ENCODE assay signal across 20 cellular contexts in genomic region chr2:185417111-185417510, GRCh38.
"Had no signal": no experiment of that assay in that cellular context is flagged by ENCODE, and none has a peak within 500 bp of the region (broad histone marks: within the 10 kb centered on the region; RNA-seq: fewer than 3 reads in every experiment).

No MANE protein-coding gene starts in this region.

- H3K9me3 ChIP-seq: gastroesophageal sphincter, ovary had no signal

- H3K4me1 Mint-ChIP-seq: activated CD4-positive, alpha-beta memory T cell treated with anti-CD3 and anti-CD28 coated beads, Interleukin-2, amount 10 ng/mL, durations not matched to agents 7 days and 5 days; brain; naive B cell; neural progenitor cell; stimulated activated effector memory CD8-positive, alpha-beta T cell treated with anti-CD3 and anti-CD28 coated beads, Interleukin-12 subunit alpha, Interleukin-12 subunit beta, amount 100 ng/mL, for 72 hours had no signal

- H3K4me1 ChIP-seq: gastroesophageal sphincter, neural progenitor cell had no signal

- H3K4me2 ChIP-seq: neural progenitor cell had no signal

- H3K9me3 Mint-ChIP-seq: activated CD4-positive, alpha-beta memory T cell treated with anti-CD3 and anti-CD28 coated beads, Interleukin-2, amount 10 ng/mL, durations not matched to agents 7 days and 5 days; dendritic cell treated with granulocyte-macrophage colony-stimulating factor and Interleukin-4, amounts not matched to agents 40 ng/mL and 50 ng/mL, for 4 days had no signal

- H3K27ac ChIP-seq: gastroesophageal sphincter, neural progenitor cell, ovary, WERI-Rb-1 had no signal

- H3K4me3 Mint-ChIP-seq: activated CD4-positive, alpha-beta memory T cell treated with anti-CD3 and anti-CD28 coated beads, Interleukin-2, amount 10 ng/mL, durations not matched to agents 7 days and 5 days; activated T-cell treated with anti-CD3 and anti-CD28 coated beads, Interleukin-2, amount 50 U/mL, for 4 hours; brain; dendritic cell treated with granulocyte-macrophage colony-stimulating factor and Interleukin-4, amounts not matched to agents 40 ng/mL and 50 ng/mL, for 4 days; naive B cell; neural progenitor cell; stimulated activated effector memory CD8-positive, alpha-beta T cell treated with anti-CD3 and anti-CD28 coated beads, Interleukin-12 subunit alpha, Interleukin-12 subunit beta, amount 100 ng/mL, for 72 hours had no signal

- H3K36me3 ChIP-seq: gastroesophageal sphincter, neural progenitor cell, ovary, WERI-Rb-1 had no signal

- H3K27me3 Mint-ChIP-seq: activated CD4-positive, alpha-beta memory T cell treated with anti-CD3 and anti-CD28 coated beads, Interleukin-2, amount 10 ng/mL, durations not matched to agents 7 days and 5 days; dendritic cell treated with granulocyte-macrophage colony-stimulating factor and Interleukin-4, amounts not matched to agents 40 ng/mL and 50 ng/mL, for 4 days; naive B cell had no signal

- H3K27ac Mint-ChIP-seq: activated CD4-positive, alpha-beta memory T cell treated with anti-CD3 and anti-CD28 coated beads, Interleukin-2, amount 10 ng/mL, durations not matched to agents 7 days and 5 days; brain; dendritic cell treated with granulocyte-macrophage colony-stimulating factor and Interleukin-4, amounts not matched to agents 40 ng/mL and 50 ng/mL, for 4 days; naive B cell; neural progenitor cell; stimulated activated effector memory CD8-positive, alpha-beta T cell treated with anti-CD3 and anti-CD28 coated beads, Interleukin-12 subunit alpha, Interleukin-12 subunit beta, amount 100 ng/mL, for 72 hours had no signal

- H3K27me3 ChIP-seq: gastroesophageal sphincter, neural progenitor cell, ovary had no signal

- ATAC-seq: activated T-cell treated with anti-CD3 and anti-CD28 coated beads, Interleukin-2, amount 50 U/mL, for 4 hours; gastroesophageal sphincter; stimulated activated effector memory CD8-positive, alpha-beta T cell treated with anti-CD3 and anti-CD28 coated beads, Interleukin-12 subunit alpha, Interleukin-12 subunit beta, amount 100 ng/mL, for 72 hours had no signal

- H2AFZ ChIP-seq: neural progenitor cell had no signal

- H3K36me3 Mint-ChIP-seq: brain; naive B cell; neural progenitor cell; stimulated activated effector memory CD8-positive, alpha-beta T cell treated with anti-CD3 and anti-CD28 coated beads, Interleukin-12 subunit alpha, Interleukin-12 subunit beta, amount 100 ng/mL, for 72 hours had no signal

- DNase-seq: activated CD4-positive, alpha-beta memory T cell treated with anti-CD3 and anti-CD28 coated beads, Interleukin-2, amount 10 ng/mL, durations not matched to agents 7 days and 5 days; activated CD4-positive, alpha-beta T cell treated with anti-CD3 and anti-CD28 coated beads for 4 hours; activated effector memory CD4-positive, alpha-beta T cell treated with Interleukin-2 at 50 U/mL for 16 hours; activated naive CD4-positive, alpha-beta T cell treated with anti-CD3 and anti-CD28 coated beads, Interleukin-2, amount 50 U/mL, for 16 hours; activated T-cell treated with anti-CD3 and anti-CD28 coated beads, Interleukin-2, amount 50 U/mL, for 4 hours; cerebellar nuclear complex; effector memory CD4-positive, alpha-beta T cell; naive B cell; ovary; stimulated activated CD4-positive, alpha-beta T cell treated with anti-CD3 and anti-CD28 coated beads, Interleukin-12 subunit alpha, Interleukin-12 subunit beta, amount 100 ng/mL, for 4 hours; T-helper 1 cell; T1000; WERI-Rb-1 had no signal

- H3K9ac ChIP-seq: neural progenitor cell had no signal

- H3K4me3 ChIP-seq: gastroesophageal sphincter, lung, neural progenitor cell, ovary had no signal

- FAIRE-seq: islet of Langerhans had no signal
